In genomic region chr5:38099205-38100144, GRCh38 we compare ENCODE assay signal across 20 cellular contexts.
"Had no signal": no experiment of that assay in that cellular context is flagged by ENCODE, and none has a peak within 500 bp of the region (broad histone marks: within the 10 kb centered on the region; RNA-seq: fewer than 3 reads in every experiment).

No MANE protein-coding gene starts in this region.

- H3K79me2 ChIP-seq: parathyroid adenoma had no signal

- H3K27me3 ChIP-seq: neural progenitor cell, spleen, upper lobe of left lung, vagina had no signal

- DNase-seq: effector memory CD8-positive, alpha-beta T cell; foreskin keratinocyte; immature natural killer cell; left cardiac atrium; left ventricle myocardium inferior; lower lobe of right lung; midbrain; spleen; stimulated activated CD4-positive, alpha-beta T cell treated with anti-CD3 and anti-CD28 coated beads, Interleukin-15, amount 100 ng/mL, for 24 hours; stimulated activated CD4-positive, alpha-beta T cell treated with anti-CD3 and anti-CD28 coated beads, Interleukin-1b, Interleukin-23, amount 100 ng/mL, for 48 hours; stimulated activated CD4-positive, alpha-beta T cell treated with anti-CD3 and anti-CD28 coated beads, Interleukin-4, amount 100 ng/mL, for 24 hours; tibial artery; upper lobe of left lung had no signal

- H3K9me3 ChIP-seq: left ventricle myocardium inferior, lower lobe of right lung, prostate gland, spleen, tibial artery, upper lobe of left lung, vagina had no signal

- H3K4me2 ChIP-seq: neural progenitor cell had no signal

- H3K4me1 ChIP-seq: foreskin keratinocyte, left ventricle myocardium inferior, lower lobe of right lung, parathyroid adenoma, prostate gland, spleen, tibial artery, upper lobe of left lung, vagina had no signal

- H2AFZ ChIP-seq: neural progenitor cell, parathyroid adenoma had no signal

- H3K27ac ChIP-seq: foreskin keratinocyte, left ventricle myocardium inferior, lower lobe of right lung, neural progenitor cell, parathyroid adenoma, prostate gland, spleen, tibial artery, upper lobe of left lung, vagina had no signal

- FAIRE-seq: keratinocyte had no signal

- H3K36me3 ChIP-seq: left ventricle myocardium inferior, lower lobe of right lung, neural progenitor cell, prostate gland, spleen, tibial artery, upper lobe of left lung, vagina had no signal

- ATAC-seq: effector memory CD8-positive, alpha-beta T cell; foreskin keratinocyte; left cardiac atrium; lower lobe of right lung; natural killer cell treated with Interleukin-12 subunit alpha and Interleukin-12 subunit beta and Interleukin-15 and Interleukin-18, amount 100 ng/mL, for 72 hours; sciatic nerve had no signal

- H3K4me3 ChIP-seq: left ventricle myocardium inferior, lower lobe of right lung, neural progenitor cell, prostate gland, spleen, tibial artery, upper lobe of left lung, vagina had no signal

- H3K9ac ChIP-seq: neural progenitor cell, parathyroid adenoma had no signal
